In the genomic region with DNA sequence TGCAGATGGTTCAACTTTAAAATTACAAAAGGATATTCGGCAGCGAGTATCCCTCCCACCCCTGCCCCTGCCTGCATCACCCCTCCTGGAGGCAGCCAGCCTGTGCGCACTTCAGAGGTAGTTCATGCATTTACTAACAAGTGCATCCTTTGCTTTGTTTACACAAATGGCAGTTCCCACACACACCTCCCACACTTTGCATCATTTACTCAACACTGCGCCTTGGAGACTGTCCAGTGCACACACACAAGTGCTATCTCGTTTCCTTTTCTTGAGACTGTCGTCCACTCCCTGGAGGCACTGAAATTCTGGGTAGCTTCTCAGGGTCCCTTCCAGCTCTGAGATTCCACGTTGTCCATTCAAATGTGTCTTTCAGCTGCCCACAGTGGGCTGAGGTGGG, we compare ENCODE assay signal across 24 cellular contexts. TPM values are rescaled to one million over a fixed set of nuclear protein-coding genes. Genes with fewer than 3 reads are reported as not detected.
"Had no signal": no experiment of that assay in that cellular context is flagged by ENCODE, and none has a peak within 500 bp of the region (broad histone marks: within the 10 kb centered on the region; RNA-seq: fewer than 3 reads in every experiment).

No MANE protein-coding gene starts in this region.

- ATAC-seq: esophagus mucosa; left ventricle myocardium superior; naive thymus-derived CD8-positive, alpha-beta T cell; stimulated activated naive B cell treated with anti-CD40 and anti-IgM and Interleukin-4, amounts not matched to agents 10 μg/mL and 1 μg/mL and 100 μg/mL, for 72 hours had no signal

- H3K9me3 Mint-ChIP-seq: activated CD4-positive, alpha-beta T cell treated with anti-CD3 and anti-CD28 coated beads, Interleukin-2, amount 10 ng/mL, durations not matched to agents 7 days and 5 days; memory B cell; naive thymus-derived CD8-positive, alpha-beta T cell had no signal

- H3K36me3 Mint-ChIP-seq: activated naive CD8-positive, alpha-beta T cell; memory B cell; naive thymus-derived CD8-positive, alpha-beta T cell; stimulated activated naive B cell treated with anti-CD40 and anti-IgM and Interleukin-4, amounts not matched to agents 10 μg/mL and 1 μg/mL and 100 μg/mL, for 72 hours had no signal

- H3K27me3 Mint-ChIP-seq: activated CD4-positive, alpha-beta T cell treated with anti-CD3 and anti-CD28 coated beads, Interleukin-2, amount 10 ng/mL, durations not matched to agents 7 days and 5 days; activated naive CD8-positive, alpha-beta T cell had no signal

- H3K36me3 ChIP-seq: colonic mucosa, tibial nerve, uterus had no signal

- H3K4me3 Mint-ChIP-seq: activated CD4-positive, alpha-beta T cell treated with anti-CD3 and anti-CD28 coated beads, Interleukin-2, amount 10 ng/mL, durations not matched to agents 7 days and 5 days; activated naive CD8-positive, alpha-beta T cell; memory B cell; naive thymus-derived CD8-positive, alpha-beta T cell; stimulated activated naive B cell treated with anti-CD40 and anti-IgM and Interleukin-4, amounts not matched to agents 10 μg/mL and 1 μg/mL and 100 μg/mL, for 72 hours had no signal

- FAIRE-seq: TTC549 had no signal

- H3K4me1 Mint-ChIP-seq: activated CD4-positive, alpha-beta T cell treated with anti-CD3 and anti-CD28 coated beads, Interleukin-2, amount 10 ng/mL, durations not matched to agents 7 days and 5 days; memory B cell; stimulated activated naive B cell treated with anti-CD40 and anti-IgM and Interleukin-4, amounts not matched to agents 10 μg/mL and 1 μg/mL and 100 μg/mL, for 72 hours had no signal

- H3K4me3 ChIP-seq: colonic mucosa, skin epidermis, tibial nerve, uterus had no signal

- H3K27ac ChIP-seq: colonic mucosa, tibial nerve, uterus had no signal

- H3K4me1 ChIP-seq: colonic mucosa, uterus had no signal

- H3K27me3 ChIP-seq: colonic mucosa, tibial nerve, uterus had no signal

- H3K9me3 ChIP-seq: colonic mucosa, tibial nerve, uterus had no signal

- H3K27ac Mint-ChIP-seq: activated CD4-positive, alpha-beta T cell treated with anti-CD3 and anti-CD28 coated beads, Interleukin-2, amount 10 ng/mL, durations not matched to agents 7 days and 5 days; activated naive CD8-positive, alpha-beta T cell; memory B cell; stimulated activated naive B cell treated with anti-CD40 and anti-IgM and Interleukin-4, amounts not matched to agents 10 μg/mL and 1 μg/mL and 100 μg/mL, for 72 hours had no signal

- DNase-seq: activated CD4-positive, alpha-beta T cell treated with anti-CD3 and anti-CD28 coated beads, Interleukin-2, amount 10 ng/mL, durations not matched to agents 7 days and 5 days; activated CD4-positive, CD25-positive, alpha-beta regulatory T cell; activated CD8-positive, alpha-beta memory T cell treated with anti-CD3 and anti-CD28 coated beads, Interleukin-2, amount 50 U/mL, for 48 hours; activated gamma-delta T cell treated with Interleukin-2 at 50 U/mL for 16 hours; amniotic stem cell; central memory CD4-positive, alpha-beta T cell; colonic mucosa; hypothalamus; left ventricle myocardium superior; naive thymus-derived CD8-positive, alpha-beta T cell; nucleus accumbens; stimulated activated CD4-positive, alpha-beta T cell treated with anti-CD3 and anti-CD28 coated beads, Interleukin-15, amount 100 ng/mL, for 24 hours; stimulated activated CD4-positive, alpha-beta T cell treated with anti-CD3 and anti-CD28 coated beads, Interleukin-4, amount 100 ng/mL, for 1 hour; stimulated activated naive B cell treated with anti-CD40 and anti-IgM and Interleukin-4, amounts not matched to agents 10 μg/mL and 1 μg/mL and 100 μg/mL, for 72 hours; uterus had no signal

RNA-seq across cellular contexts. Expression of a gene that starts 53.1 kb away (rescaled TPM):
- total RNA-seq: activated CD4-positive, alpha-beta T cell treated with anti-CD3 and anti-CD28 coated beads, Interleukin-2, amount 10 ng/mL, durations not matched to agents 7 days and 5 days; colonic mucosa; esophagus mucosa; kidney epithelial cell; left ventricle myocardium superior; mucosa of gallbladder; naive thymus-derived CD8-positive, alpha-beta T cell; posterior vena cava; tibial nerve had no signal
